Comparison of ENCODE assay signal across 15 cellular contexts in genomic region chr5:4518924-4519660, GRCh38.
DNase-seq lines count a peak whose midpoint lies in the region; ATAC-seq and TF ChIP-seq lines count a peak whose summit lies in the region.
"Had no signal": no experiment of that assay in that cellular context is flagged by ENCODE, and none has a peak within 500 bp of the region (broad histone marks: within the 10 kb centered on the region; RNA-seq: fewer than 3 reads in every experiment).

No MANE protein-coding gene starts in this region.

- H3K4me1 Mint-ChIP-seq in neural progenitor cell: peaks cover 7% of the 10 kb centered on the region

- no peak overlapping the region for H3K9ac ChIP-seq in neural progenitor cell

- H3K27ac Mint-ChIP-seq in neural progenitor cell: no peak overlapping the region

- H3K9me3 Mint-ChIP-seq in neural progenitor cell: no peaks in the 10 kb centered on the region

- DNase-seq in NCI-H345 (lab: John Stamatoyannopoulos, UW) (peak; percentile 8), NCI-H345 treated with DMSO at 0.1 percent for 48 hours (lab: John Stamatoyannopoulos, UW; ENCODE audit: unreplicated experiment) (no peak), NCI-H146 (lab: John Stamatoyannopoulos, UW) (peak; percentile 45), NCI-H748 (lab: John Stamatoyannopoulos, UW; ENCODE audit: unreplicated experiment) (peak; percentile 94), neural progenitor cell (ENCODE audit: low spot score) (peak; percentile 57), NCI-H2227 treated with DMSO at 0.1 percent for 48 hours (lab: John Stamatoyannopoulos, UW) (no peak)
- DNase-seq: C1 segment of cervical spinal cord, DMS 273 treated with DMSO at 0.1 percent for 48 hours, EL, NCI-H2081, NCI-H82, SIG-M5 had no signal

- peak overlapping the region; percentile 47 for H3K4me2 ChIP-seq in neural progenitor cell

- H3F3A ChIP-seq in neural progenitor cell (ENCODE audit: low read depth): peaks cover 15% of the 10 kb centered on the region

- TF ChIP-seq CTCF in neural progenitor cell (IDR thresholded peaks at IDR 0.05): no peak

- H3K4me3 ChIP-seq in neural progenitor cell: no peak overlapping the region
- H3K4me3 ChIP-seq: K562 had no signal

- H3K4me3 Mint-ChIP-seq in neural progenitor cell: no peak overlapping the region

- H3K79me2 ChIP-seq in neural progenitor cell (ENCODE audit: low read depth): no peaks in the 10 kb centered on the region

- H2AFZ ChIP-seq in neural progenitor cell (replicated peaks): no peak overlapping the region

- no peak overlapping the region for H3K27ac ChIP-seq in neural progenitor cell

- H3K9me3 ChIP-seq in neural progenitor cell (ENCODE audit: low read depth): no peaks in the 10 kb centered on the region

- peaks cover 14% of the 10 kb centered on the region for H3K4me1 ChIP-seq in neural progenitor cell

- peaks cover 2% of the 10 kb centered on the region for H3K27me3 Mint-ChIP-seq in neural progenitor cell (ENCODE audit: insufficient read depth, low read depth)

- ATAC-seq in HG03571 (IDR thresholded peaks at IDR 0.05; ENCODE audit: unreplicated experiment) (no peak), HG03039 (IDR thresholded peaks at IDR 0.05; ENCODE audit: unreplicated experiment) (no peak)
- ATAC-seq: K562 had no signal

- H3K36me3 ChIP-seq in neural progenitor cell: no peaks in the 10 kb centered on the region

- H4K20me1 ChIP-seq in neural progenitor cell (ENCODE audit: low read depth): no peaks in the 10 kb centered on the region

- no peaks in the 10 kb centered on the region for H3K27me3 ChIP-seq in neural progenitor cell

- no peaks in the 10 kb centered on the region for H3K36me3 Mint-ChIP-seq in neural progenitor cell

Comparison
In these comparisons a context has a peak if more than half of its experiments do, and no peak if none do; other contexts are left out.
1. DNase-seq: peak in NCI-H345 (single experiment), NCI-H146 (single experiment), NCI-H748 (single experiment) and neural progenitor cell (single experiment); none in NCI-H345 treated with DMSO at 0.1 percent for 48 hours (single experiment) and NCI-H2227 treated with DMSO at 0.1 percent for 48 hours (single experiment).